Comparison of ENCODE assay signal across 8 cellular contexts in the genomic region with DNA sequence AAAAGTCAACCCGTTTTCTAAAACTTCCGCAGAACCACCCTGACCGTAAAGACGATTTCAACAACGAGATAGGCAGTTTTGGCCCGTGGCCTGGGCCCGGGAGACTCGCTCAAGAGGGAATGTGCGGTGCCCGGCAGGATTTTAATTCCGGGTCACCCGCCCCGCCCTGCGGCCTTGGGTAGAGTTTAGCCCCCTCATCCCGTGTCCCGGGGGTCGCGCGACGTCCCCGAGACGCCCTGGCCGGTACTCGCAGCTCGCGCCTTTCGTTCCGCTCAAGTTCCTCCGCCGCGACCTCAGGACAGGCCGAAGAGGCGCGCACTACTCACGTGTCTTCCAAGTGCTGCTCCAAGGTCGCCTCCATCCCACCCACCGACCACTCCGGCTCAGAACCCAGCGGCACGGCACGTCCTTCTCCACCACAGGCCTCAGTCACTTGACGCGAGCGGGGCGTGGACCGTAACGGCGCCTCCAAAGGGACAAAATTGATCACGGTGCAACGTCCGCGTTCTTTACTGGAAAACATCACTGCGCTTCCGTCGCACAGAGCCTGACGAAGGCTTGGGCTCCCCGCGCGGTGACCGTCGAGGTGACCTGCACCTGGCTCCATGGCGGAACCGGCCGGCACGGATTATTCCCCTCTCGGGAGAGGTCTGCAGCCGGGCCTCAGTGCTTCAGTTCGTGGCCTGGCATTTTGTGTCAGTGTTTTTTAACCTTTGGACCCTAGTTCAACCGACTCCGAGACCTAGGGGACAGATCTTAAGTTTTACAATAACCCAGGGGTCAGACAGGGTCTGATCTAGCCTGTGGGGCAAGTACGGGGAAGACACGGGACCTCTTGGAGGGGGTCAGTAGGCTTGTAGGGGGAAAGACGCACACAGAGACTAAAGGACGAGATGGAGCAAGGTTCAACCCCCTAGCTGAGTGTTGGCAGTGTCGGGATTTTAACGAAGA. TPM values are rescaled to one million over a fixed set of nuclear protein-coding genes. Genes with fewer than 3 reads are reported as not detected.
A peak's percentile ranks its signal among the peaks of the same experiment; 100 is the strongest.
DNase-seq lines count a peak whose midpoint lies in the region; ATAC-seq, FAIRE-seq and TF ChIP-seq lines count a peak whose summit lies in the region.

A gene (minus strand): TSS at position 435 of the 951 bp plus-strand sequence. CDS start 74 bp downstream, at position 361.

- intact Hi-C loops in endothelial cell of umbilical vein (cut with micrococcal nuclease), result loop anchor here (1.0 kb wide), 3 partner anchors 53 to 204 kb away; no protein-coding TSS in a partner anchor

- dilution Hi-C loops in endothelial cell of umbilical vein (cut with MboI; ENCODE audit: extremely low pct_ligation_motif_present, low sequenced_read_pairs), result no loop called here

- H3K9me3 ChIP-seq in HUES6 (ENCODE audit: control insufficient read depth, insufficient read depth, low read depth, low read length) (no peaks in the 10 kb centered on the region), OCI-LY3 (ENCODE audit: insufficient read depth, low read length) (no peaks in the 10 kb centered on the region), endothelial cell of umbilical vein (replicated peaks; ENCODE audit: control insufficient read depth, insufficient read depth, low read length) (no peaks in the 10 kb centered on the region)

- CTCF ChIA-PET in endothelial cell of umbilical vein (lab: Charles Lee), result interaction anchor here (0.7 to 5.6 kb wide), 7 partner anchors 14 to 200 kb away, joined by 3 to 120 read pairs (median 7); a partner anchor contains a TSS

- peaks cover 21% of the 10 kb centered on the region for H3K79me2 ChIP-seq in OCI-LY3 (ENCODE audit: low read length)
- peaks cover 19% of the 10 kb centered on the region for H3K79me2 ChIP-seq in endothelial cell of umbilical vein (ENCODE audit: control insufficient read depth, insufficient read depth, low read length)

- TF ChIP-seq POLR2A in endothelial cell of umbilical vein (IDR thresholded peaks at IDR 0.05; ENCODE audit: low read depth, low read length), result peak; percentile 92

- BruUV-seq in endothelial cell of umbilical vein (replicated peaks; lab: Mats Ljungman, UMichigan), result TSS peak; percentile 67

- TF ChIP-seq CTCF in OCI-LY3 (IDR thresholded peaks at IDR 0.05; ENCODE audit: low read depth, low read length) (no peak), endothelial cell of umbilical vein (IDR thresholded peaks at IDR 0.05; ENCODE audit: extremely low read depth in 1 of 2, insufficient read depth in 1 of 2, low read depth in 1 of 2, low read length in 2 of 2) (no peak)

- H3K4me3 ChIP-seq in HUES6 (ENCODE audit: low read depth, low read length) (peak within 1 kb of the TSS; percentile 82), OCI-LY3 (ENCODE audit: low read length) (peak within 1 kb of the TSS; percentile 95), endothelial cell of umbilical vein (replicated peaks in 1 of 3; ENCODE audit: insufficient read depth in 1 of 3, low read depth in 1 of 3, low read length in 3 of 3) (peak within 1 kb of the TSS; percentile 94 to 100 (median 95))

- POLR2A ChIA-PET in endothelial cell of umbilical vein (lab: Charles Lee), result no interaction called here

- H3K4me2 ChIP-seq in OCI-LY3 (ENCODE audit: low read length), result peak within 1 kb of the TSS; percentile 94
- peak within 1 kb of the TSS; percentile 92 for H3K4me2 ChIP-seq in endothelial cell of umbilical vein (ENCODE audit: insufficient read depth, low read length)

- H3K27ac ChIP-seq in HUES6 (ENCODE audit: low read depth, low read length) (peak within 1 kb of the TSS; percentile 46; the same call in 1 of the 2 replicates), OCI-LY3 (ENCODE audit: low read length) (peak within 1 kb of the TSS; percentile 55), endothelial cell of umbilical vein (ENCODE audit: insufficient read depth, low read depth, low read length) (peak within 1 kb of the TSS; percentile 69)

- peak; percentile 86 for DNase-seq in D341Med (ENCODE audit: low spot score)
- peak; percentile 79 for DNase-seq in activated T-cell treated with anti-CD3 and anti-CD28 coated beads for 1 hour (ENCODE audit: low read depth)
- peak; percentile 97 for DNase-seq in endothelial cell of umbilical vein (ENCODE audit: low read depth, low spot score)
- peak; percentile 90 for DNase-seq in midbrain (lab: John Stamatoyannopoulos, UW)
- peak; percentile 77 to 79 for DNase-seq in stimulated activated CD8-positive, alpha-beta memory T cell treated with anti-CD3 and anti-CD28 coated beads, Interleukin-2, amount 100 ng/mL, for 1 hour (ENCODE audit: low read depth in 2 of 2)

- no peaks in the 10 kb centered on the region for H3K9me1 ChIP-seq in endothelial cell of umbilical vein (replicated peaks; ENCODE audit: control insufficient read depth, extremely low read depth, insufficient read depth, low read length)

- H3K27me3 ChIP-seq in HUES6 (ENCODE audit: control insufficient read depth, insufficient read depth, low read length) (no peaks in the 10 kb centered on the region), OCI-LY3 (ENCODE audit: low read depth, low read length) (no peaks in the 10 kb centered on the region), endothelial cell of umbilical vein (ENCODE audit: control insufficient read depth in 2 of 2, insufficient read depth in 2 of 2, low read length in 2 of 2) (no peaks in the 10 kb centered on the region)

- H3K36me3 ChIP-seq in HUES6 (ENCODE audit: control insufficient read depth, insufficient read depth, low read length), result peaks cover 31% of the 10 kb centered on the region
- peaks cover 9% of the 10 kb centered on the region for H3K36me3 ChIP-seq in OCI-LY3 (replicated peaks; ENCODE audit: low read depth, low read length)
- peaks cover 10 to 12% of the 10 kb centered on the region in 2 experiments for H3K36me3 ChIP-seq in endothelial cell of umbilical vein (ENCODE audit: control insufficient read depth in 2 of 2, extremely low read depth in 1 of 2, insufficient read depth in 2 of 2, low read length in 2 of 2)

- H3K4me1 ChIP-seq in HUES6 (ENCODE audit: control insufficient read depth, insufficient read depth, low read length), result no peaks in the 10 kb centered on the region
- peaks cover 8% of the 10 kb centered on the region for H3K4me1 ChIP-seq in OCI-LY3 (ENCODE audit: low read length)
- peaks cover 9% of the 10 kb centered on the region for H3K4me1 ChIP-seq in endothelial cell of umbilical vein (ENCODE audit: control insufficient read depth, extremely low read depth, insufficient read depth, low read length)

- H3K9ac ChIP-seq in HUES6 (ENCODE audit: low read length) (peak within 1 kb of the TSS; percentile 79), OCI-LY3 (ENCODE audit: low read length) (peak within 1 kb of the TSS; percentile 83), endothelial cell of umbilical vein (replicated peaks; ENCODE audit: extremely low read depth, insufficient read depth, low read length) (peak within 1 kb of the TSS; percentile 95)

- ATAC-seq in GM21390 (IDR thresholded peaks at IDR 0.05; ENCODE audit: unreplicated experiment), result peak; percentile 92

- FAIRE-seq in endothelial cell of umbilical vein (lab: Jason Lieb, UNC), result peak; percentile 96

- H4K20me1 ChIP-seq in OCI-LY3 (ENCODE audit: insufficient read depth, low read length) (no peaks in the 10 kb centered on the region), endothelial cell of umbilical vein (replicated peaks; ENCODE audit: control insufficient read depth, extremely low read depth, insufficient read depth, low read length) (no peaks in the 10 kb centered on the region)

- H2AFZ ChIP-seq in OCI-LY3 (ENCODE audit: low read depth, low read length) (peak within 1 kb of the TSS; percentile 66; the same call in 1 of the 2 replicates), endothelial cell of umbilical vein (ENCODE audit: low read depth, low read length) (peak within 1 kb of the TSS; percentile 96)

TF ChIP-seq in endothelial cell of umbilical vein, 7 proteins besides CTCF, POLR2A, EP300 and RAD21:
- TF ChIP-seq FOS (IDR thresholded peaks at IDR 0.05; ENCODE audit: borderline replicate concordance, insufficient read depth, low read length) (no peak), MYC (IDR thresholded peaks at IDR 0.05; ENCODE audit: low read depth, low read length) (peak; percentile 48), EZH2 (IDR thresholded peaks at IDR 0.05; ENCODE audit: borderline replicate concordance, low read depth, low read length, severe bottlenecking) (no peak), GATA2 (IDR thresholded peaks at IDR 0.05; ENCODE audit: insufficient read depth, insufficient read length, low read depth, low read length) (no peak), POLR2AphosphoS5 (IDR thresholded peaks at IDR 0.05; ENCODE audit: insufficient read depth, low read depth, low read length) (peak; percentile 88), JUN (IDR thresholded peaks at IDR 0.05; ENCODE audit: borderline replicate concordance, insufficient read depth, insufficient read length, low read depth) (no peak)
- TF ChIP-seq, protein P1, sequence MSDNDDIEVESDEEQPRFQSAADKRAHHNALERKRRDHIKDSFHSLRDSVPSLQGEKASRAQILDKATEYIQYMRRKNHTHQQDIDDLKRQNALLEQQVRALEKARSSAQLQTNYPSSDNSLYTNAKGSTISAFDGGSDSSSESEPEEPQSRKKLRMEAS (IDR thresholded peaks at IDR 0.05; ENCODE audit: insufficient read depth, insufficient read length), result peak; percentile 80

RNA-seq across cellular contexts. Expression of the gene that starts here (rescaled TPM):
- total RNA-seq in endothelial cell of umbilical vein, result 137 and 150 TPM in 2 replicates
- polyA plus RNA-seq in endothelial cell of umbilical vein, result 484 and 503 TPM in 2 replicates
- 372 and 407 TPM in 2 replicates for polyA plus RNA-seq in endothelial cell of umbilical vein (2011; cell fraction: cytosol; rRNA removed)
- 109 and 119 TPM in 2 replicates for polyA plus RNA-seq in endothelial cell of umbilical vein (2011; cell fraction: nucleus; rRNA removed)
- polyA plus RNA-seq in endothelial cell of umbilical vein (2012), result 225 and 259 TPM in 2 replicates
- 145 and 179 TPM in 2 replicates for polyA minus RNA-seq in endothelial cell of umbilical vein
- polyA minus RNA-seq in endothelial cell of umbilical vein (2011; cell fraction: cytosol; rRNA and poly(A)+ RNA removed), result 41.3 TPM
- 23.7 and 25.8 TPM in 2 replicates for polyA minus RNA-seq in endothelial cell of umbilical vein (2011; cell fraction: nucleus; rRNA and poly(A)+ RNA removed)

Comparison
In these comparisons a context has a peak if more than half of its experiments do, and no peak if none do; other contexts are left out.
1. Peak in every context shown above with its lines: DNase-seq, ATAC-seq, H3K4me3 ChIP-seq and H3K27ac ChIP-seq.